In the genomic region with DNA sequence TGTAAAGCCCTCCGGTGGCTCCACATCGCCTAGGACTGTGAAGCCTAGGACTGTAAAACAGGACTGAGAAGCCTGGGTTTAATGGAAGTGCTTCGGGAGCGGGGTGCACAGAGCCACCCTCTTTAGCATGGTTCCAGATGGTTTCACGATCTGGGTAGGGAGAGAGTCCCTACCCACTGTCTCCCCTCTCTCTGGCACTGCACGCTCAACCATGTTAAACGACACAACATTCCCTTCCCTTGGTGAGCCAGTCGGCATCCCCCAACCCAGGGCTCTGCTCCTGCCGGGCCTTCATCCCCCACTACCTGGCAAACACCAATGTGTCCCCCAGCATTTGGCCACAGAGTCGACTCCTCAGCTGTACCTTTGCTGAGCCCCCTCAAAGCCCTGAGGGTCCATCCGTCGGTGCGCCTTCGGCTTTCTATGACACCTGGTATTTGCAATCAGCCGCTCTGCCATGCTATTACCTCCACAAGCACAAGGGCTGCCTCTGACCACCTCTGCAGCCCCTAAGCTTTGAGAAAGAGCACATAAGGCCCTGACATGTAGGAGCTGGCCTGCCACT, we compare ENCODE assay signal across 9 cellular contexts. TPM values are rescaled to one million over a fixed set of nuclear protein-coding genes. Genes with fewer than 3 reads are reported as not detected.
DNase-seq lines count a peak whose midpoint lies in the region; ATAC-seq and TF ChIP-seq lines count a peak whose summit lies in the region.
"Had no signal": no experiment of that assay in that cellular context is flagged by ENCODE, and none has a peak within 500 bp of the region (broad histone marks: within the 10 kb centered on the region; RNA-seq: fewer than 3 reads in every experiment).

No MANE protein-coding gene starts in this region.

- DNase-seq in HFFc6 (no peak), globus pallidus (ENCODE audit: low spot score) (no peak)
- no peak for DNase-seq in stimulated activated effector memory CD8-positive, alpha-beta T cell treated with anti-CD3 and anti-CD28 coated beads, Interleukin-12 subunit alpha, Interleukin-12 subunit beta, amount 100 ng/mL, for 72 hours (ENCODE audit: low spot score in 2 of 2)
- DNase-seq: stimulated activated CD4-positive, alpha-beta T cell treated with anti-CD3 and anti-CD28 coated beads, Interleukin-2, amount 100 ng/mL, for 24 hours had no signal

- no peak for ATAC-seq in stimulated activated effector memory CD8-positive, alpha-beta T cell treated with anti-CD3 and anti-CD28 coated beads, Interleukin-12 subunit alpha, Interleukin-12 subunit beta, amount 100 ng/mL, for 72 hours
- no peak for ATAC-seq in GM21619 (IDR thresholded peaks at IDR 0.05; ENCODE audit: unreplicated experiment)
- ATAC-seq in HG03175 (IDR thresholded peaks at IDR 0.05; ENCODE audit: unreplicated experiment): no peak
- ATAC-seq in HG02981 (IDR thresholded peaks at IDR 0.05; ENCODE audit: unreplicated experiment): no peak

- peak overlapping the region; percentile 93 for H3K4me3 Mint-ChIP-seq in HFFc6
- H3K4me3 Mint-ChIP-seq in activated naive CD8-positive, alpha-beta T cell: peak overlapping the region; percentile 96
- peak overlapping the region; percentile 85 for H3K4me3 Mint-ChIP-seq in stimulated activated effector memory CD8-positive, alpha-beta T cell treated with anti-CD3 and anti-CD28 coated beads, Interleukin-12 subunit alpha, Interleukin-12 subunit beta, amount 100 ng/mL, for 72 hours

- peak overlapping the region; percentile 91 for H3K4me3 ChIP-seq in iPS-18a (ENCODE audit: low read length)

- H3K27me3 Mint-ChIP-seq in HFFc6 (ENCODE audit: insufficient read depth): peaks cover 4% of the 10 kb centered on the region
- no peaks in the 10 kb centered on the region for H3K27me3 Mint-ChIP-seq in activated naive CD8-positive, alpha-beta T cell

- H3K36me3 Mint-ChIP-seq in HFFc6 (ENCODE audit: low read depth): peaks cover 19% of the 10 kb centered on the region
- H3K36me3 Mint-ChIP-seq in activated naive CD8-positive, alpha-beta T cell: peaks cover 2% of the 10 kb centered on the region
- peaks cover 35% of the 10 kb centered on the region for H3K36me3 Mint-ChIP-seq in stimulated activated effector memory CD8-positive, alpha-beta T cell treated with anti-CD3 and anti-CD28 coated beads, Interleukin-12 subunit alpha, Interleukin-12 subunit beta, amount 100 ng/mL, for 72 hours

- H3K27ac Mint-ChIP-seq in HFFc6: peak overlapping the region; percentile 90
- H3K27ac Mint-ChIP-seq in activated naive CD8-positive, alpha-beta T cell: peak overlapping the region; percentile 93
- H3K27ac Mint-ChIP-seq in stimulated activated effector memory CD8-positive, alpha-beta T cell treated with anti-CD3 and anti-CD28 coated beads, Interleukin-12 subunit alpha, Interleukin-12 subunit beta, amount 100 ng/mL, for 72 hours: peak overlapping the region; percentile 95

- peaks cover 24% of the 10 kb centered on the region for H3K4me1 Mint-ChIP-seq in HFFc6 (ENCODE audit: low read depth)
- peaks cover 27% of the 10 kb centered on the region for H3K4me1 Mint-ChIP-seq in activated naive CD8-positive, alpha-beta T cell (ENCODE audit: low read depth)
- peaks cover 33% of the 10 kb centered on the region for H3K4me1 Mint-ChIP-seq in stimulated activated effector memory CD8-positive, alpha-beta T cell treated with anti-CD3 and anti-CD28 coated beads, Interleukin-12 subunit alpha, Interleukin-12 subunit beta, amount 100 ng/mL, for 72 hours

- H3K9ac ChIP-seq in iPS-18a (ENCODE audit: low read length): peak overlapping the region; percentile 83

- no peak overlapping the region for H3K27ac ChIP-seq in iPS-18a (ENCODE audit: low read length)

- no peak for TF ChIP-seq CTCF in HFFc6 (IDR thresholded peaks at IDR 0.05)

- no peaks in the 10 kb centered on the region for H3K9me3 ChIP-seq in iPS-18a (ENCODE audit: control insufficient read depth, low read depth, low read length)

- peaks cover 12% of the 10 kb centered on the region for H3K27me3 ChIP-seq in iPS-18a (ENCODE audit: control insufficient read depth, insufficient read depth, low read length)

- peaks cover 3% of the 10 kb centered on the region for H3K4me1 ChIP-seq in iPS-18a (ENCODE audit: control insufficient read depth, low read depth, low read length)

- H3K9me3 Mint-ChIP-seq in HFFc6: no peaks in the 10 kb centered on the region
- no peaks in the 10 kb centered on the region for H3K9me3 Mint-ChIP-seq in activated naive CD8-positive, alpha-beta T cell (ENCODE audit: low read depth)
- no peaks in the 10 kb centered on the region for H3K9me3 Mint-ChIP-seq in stimulated activated effector memory CD8-positive, alpha-beta T cell treated with anti-CD3 and anti-CD28 coated beads, Interleukin-12 subunit alpha, Interleukin-12 subunit beta, amount 100 ng/mL, for 72 hours

- H3K36me3 ChIP-seq in iPS-18a (ENCODE audit: control insufficient read depth, low read depth, low read length): peaks cover 38% of the 10 kb centered on the region

RNA-seq across cellular contexts. Expression of a gene that starts 1.1 kb away (rescaled TPM):
- 100 to 1,000 TPM; 147 to 239 (median 211) TPM for total RNA-seq in HFFc6 (2021; fragmentation: NEBNext Ultra II Directional; extraction: Animal tissue kit (Norgen Biotek cat#: 25700))

RNA-seq across cellular contexts. Expression of a gene that starts 5.4 kb away (rescaled TPM):
- total RNA-seq in HFFc6 (2021; fragmentation: NEBNext Ultra II Directional; extraction: Animal tissue kit (Norgen Biotek cat#: 25700)): under 1 TPM in 2 of 6 experiments, not detected in 4; 0.27 to 0.43 TPM
